8 cellular contexts compared by ENCODE assay signal in genomic region chr10:688621-689426, GRCh38. TPM values are rescaled to one million over a fixed set of nuclear protein-coding genes. Genes with fewer than 3 reads are reported as not detected.
DNase-seq lines count a peak whose midpoint lies in the region; ATAC-seq and TF ChIP-seq lines count a peak whose summit lies in the region.

No MANE protein-coding gene starts in this region.

- peaks cover 3% of the 10 kb centered on the region; the same call in 1 of the 2 replicates for H4K20me1 ChIP-seq in GM23248 (ENCODE audit: insufficient read depth)
- H4K20me1 ChIP-seq in SK-N-SH (ENCODE audit: insufficient read depth): peaks cover 11% of the 10 kb centered on the region

- peaks cover 19% of the 10 kb centered on the region for H3K9me3 Mint-ChIP-seq in glutamatergic neuron (ENCODE audit: unreplicated experiment)
- no peaks in the 10 kb centered on the region for H3K9me3 Mint-ChIP-seq in activated T-helper 1 cell treated with anti-CD3 and anti-CD28 coated beads, Interleukin-12 subunit alpha, Interleukin-12 subunit beta, Interleukin-2, Interleukin-4 antibody, amounts not matched to agents 30 ng/mL and 10 ng/mL and 1 ng/mL, durations not matched to agents 14 hours and 24 hours and 36 hours

- H3K27ac Mint-ChIP-seq in glutamatergic neuron (ENCODE audit: unreplicated experiment): peak overlapping the region; percentile 91
- no peak overlapping the region for H3K27ac Mint-ChIP-seq in activated T-helper 1 cell treated with anti-CD3 and anti-CD28 coated beads, Interleukin-12 subunit alpha, Interleukin-12 subunit beta, Interleukin-2, Interleukin-4 antibody, amounts not matched to agents 30 ng/mL and 10 ng/mL and 1 ng/mL, durations not matched to agents 14 hours and 24 hours and 36 hours

- H3K4me3 ChIP-seq in GM23248 (peak overlapping the region; percentile 85), SK-N-SH (ENCODE audit: low read depth in 2 of 2, low read length in 1 of 2) (peak overlapping the region; percentile 83 to 91)

- POLR2A ChIA-PET in SK-N-SH (lab: Yijun Ruan, JAX): no interaction called here

- H3K27me3 ChIP-seq in GM23248 (replicated peaks; ENCODE audit: insufficient read depth) (no peaks in the 10 kb centered on the region), SK-N-SH (ENCODE audit: insufficient read depth) (no peaks in the 10 kb centered on the region)

- no peak for TF ChIP-seq CTCF in SK-N-SH (IDR thresholded peaks at IDR 0.05)
- no peak for TF ChIP-seq CTCF in glutamatergic neuron (IDR thresholded peaks at IDR 0.05; ENCODE audit: partially characterized antibody, unreplicated experiment)

- no peaks in the 10 kb centered on the region for H3K36me3 Mint-ChIP-seq in glutamatergic neuron (ENCODE audit: unreplicated experiment)
- H3K36me3 Mint-ChIP-seq in activated T-helper 1 cell treated with anti-CD3 and anti-CD28 coated beads, Interleukin-12 subunit alpha, Interleukin-12 subunit beta, Interleukin-2, Interleukin-4 antibody, amounts not matched to agents 30 ng/mL and 10 ng/mL and 1 ng/mL, durations not matched to agents 14 hours and 24 hours and 36 hours (ENCODE audit: low read depth): no peaks in the 10 kb centered on the region

- in situ Hi-C loops in GM23248 (cut with MboI): no loop called here

- no peaks in the 10 kb centered on the region for H3K9me2 ChIP-seq in GM23248 (ENCODE audit: insufficient read depth)
- H3K9me2 ChIP-seq in SK-N-SH: no peaks in the 10 kb centered on the region

- TF ChIP-seq RAD21 in SK-N-SH (IDR thresholded peaks at IDR 0.05; ENCODE audit: low read length): no peak

- H3K36me3 ChIP-seq in GM23248 (ENCODE audit: low read depth) (no peaks in the 10 kb centered on the region), SK-N-SH (replicated peaks in 1 of 2; ENCODE audit: control insufficient read depth in 1 of 2, insufficient read depth in 2 of 2, low read length in 1 of 2) (no peaks in the 10 kb centered on the region)

- H3K4me3 Mint-ChIP-seq in glutamatergic neuron (ENCODE audit: unreplicated experiment): peak overlapping the region; percentile 94
- H3K4me3 Mint-ChIP-seq in activated T-helper 1 cell treated with anti-CD3 and anti-CD28 coated beads, Interleukin-12 subunit alpha, Interleukin-12 subunit beta, Interleukin-2, Interleukin-4 antibody, amounts not matched to agents 30 ng/mL and 10 ng/mL and 1 ng/mL, durations not matched to agents 14 hours and 24 hours and 36 hours: no peak overlapping the region

- CTCF ChIA-PET in SK-N-SH (lab: Yijun Ruan, JAX): interaction anchor here (0.9 kb wide), 1 partner anchor 178 kb away, joined by 4 read pairs; no protein-coding TSS in a partner anchor

- peaks cover 15% of the 10 kb centered on the region for H3F3A ChIP-seq in GM23248 (ENCODE audit: insufficient read depth)
- peaks cover 9% of the 10 kb centered on the region for H3F3A ChIP-seq in SK-N-SH (replicated peaks; ENCODE audit: insufficient read depth)

- TF ChIP-seq EP300 in SK-N-SH (IDR thresholded peaks at IDR 0.05; ENCODE audit: borderline replicate concordance in 1 of 2, low read depth in 1 of 2, low read length in 1 of 2): no peak

- peaks cover 50% of the 10 kb centered on the region for H3K79me2 ChIP-seq in GM23248 (ENCODE audit: insufficient read depth)
- peaks cover 53% of the 10 kb centered on the region for H3K79me2 ChIP-seq in SK-N-SH (ENCODE audit: insufficient read depth)

- H3K9ac ChIP-seq in GM23248: peak overlapping the region; percentile 87
- peak overlapping the region; percentile 84 for H3K9ac ChIP-seq in SK-N-SH

- H3K4me1 ChIP-seq in GM23248 (ENCODE audit: insufficient read depth) (peaks cover 29% of the 10 kb centered on the region), SK-N-SH (ENCODE audit: control insufficient read depth in 1 of 2, insufficient read depth in 2 of 2, low read depth in 1 of 2, low read length in 1 of 2) (peaks cover 0 to 20% of the 10 kb centered on the region in 2 experiments; a peak in 1 of 4 replicates)

- DNase-seq in GM23248 (peak; percentile 78), SK-N-SH (peak; percentile 77), glutamatergic neuron (peak; percentile 69), pons (ENCODE audit: low spot score) (peak; percentile 59), cerebellar nuclear complex (lab: John Stamatoyannopoulos, UW) (no peak), NAMALWA (ENCODE audit: low spot score) (no peak)
- no peak for DNase-seq in activated T-helper 1 cell treated with anti-CD3 and anti-CD28 coated beads, Interleukin-12 subunit alpha, Interleukin-12 subunit beta, Interleukin-2, Interleukin-4 antibody, amounts not matched to agents 30 ng/mL and 10 ng/mL and 1 ng/mL, durations not matched to agents 14 hours and 24 hours and 36 hours (ENCODE audit: low spot score)

- H3K4me2 ChIP-seq in GM23248 (ENCODE audit: unreplicated experiment) (peak overlapping the region; percentile 63), SK-N-SH (peak overlapping the region; percentile 90)

- peaks cover 15% of the 10 kb centered on the region for H3K27me3 Mint-ChIP-seq in glutamatergic neuron (ENCODE audit: unreplicated experiment)
- H3K27me3 Mint-ChIP-seq in activated T-helper 1 cell treated with anti-CD3 and anti-CD28 coated beads, Interleukin-12 subunit alpha, Interleukin-12 subunit beta, Interleukin-2, Interleukin-4 antibody, amounts not matched to agents 30 ng/mL and 10 ng/mL and 1 ng/mL, durations not matched to agents 14 hours and 24 hours and 36 hours (ENCODE audit: insufficient read depth): peaks cover 14% of the 10 kb centered on the region

- intact Hi-C loops in activated T-helper 1 cell treated with anti-CD3 and anti-CD28 coated beads, Interleukin-12 subunit alpha, Interleukin-12 subunit beta, Interleukin-2, Interleukin-4 antibody, amounts not matched to agents 30 ng/mL and 10 ng/mL and 1 ng/mL, durations not matched to agents 14 hours and 24 hours and 36 hours (cut with micrococcal nuclease): no loop called here

- H2AFZ ChIP-seq in GM23248 (0 out of 2 replicates have a peak overlapping the region, but pooled peaks have one; percentile 41), SK-N-SH (ENCODE audit: low read depth) (peak overlapping the region; percentile 63; the same call in 1 of the 2 replicates)

- peaks cover 25% of the 10 kb centered on the region for H3K4me1 Mint-ChIP-seq in glutamatergic neuron (ENCODE audit: low read depth, unreplicated experiment)
- no peaks in the 10 kb centered on the region for H3K4me1 Mint-ChIP-seq in activated T-helper 1 cell treated with anti-CD3 and anti-CD28 coated beads, Interleukin-12 subunit alpha, Interleukin-12 subunit beta, Interleukin-2, Interleukin-4 antibody, amounts not matched to agents 30 ng/mL and 10 ng/mL and 1 ng/mL, durations not matched to agents 14 hours and 24 hours and 36 hours (ENCODE audit: low read depth)

- H3K27ac ChIP-seq in GM23248 (peak overlapping the region; percentile 65), SK-N-SH (ENCODE audit: low read depth in 2 of 2, low read length in 1 of 2) (peak overlapping the region; percentile 48 to 82)

- no peaks in the 10 kb centered on the region for H3K9me3 ChIP-seq in GM23248 (ENCODE audit: low read depth)
- no peaks in the 10 kb centered on the region for H3K9me3 ChIP-seq in SK-N-SH

- WGBS in GM23248 (ENCODE audit: low coverage in 1 of 2, low lambda C conversion rate in 2 of 2, missing lambda C conversion rate in 2 of 2), 2 experiments: 1% methylated on average over 34 to 49 of the region's 85 CpGs
- WGBS in SK-N-SH (ENCODE audit: low lambda C conversion rate): 2% methylated on average over 11 of the region's 85 CpGs

- ATAC-seq in GM18511 (IDR thresholded peaks at IDR 0.05; ENCODE audit: unreplicated experiment): no peak

TF ChIP-seq in SK-N-SH, 30 proteins besides CTCF, POLR2A, EP300 and RAD21 (continues in another document):
- TF ChIP-seq PBX3 (IDR thresholded peaks at IDR 0.05) (no peak), YY1 (IDR thresholded peaks at IDR 0.05; ENCODE audit: low read depth) (0 out of 2 replicates have a peak, but pooled peaks have one; percentile 33), SMC3 (IDR thresholded peaks at IDR 0.05; ENCODE audit: low read depth, low read length) (no peak), TCF12 (IDR thresholded peaks at IDR 0.05) (no peak), NFIC (IDR thresholded peaks at IDR 0.05; ENCODE audit: borderline replicate concordance) (no peak), CHD2 (IDR thresholded peaks at IDR 0.05; ENCODE audit: low read length, partially characterized antibody) (no peak)

RNA-seq across cellular contexts. Expression of gene DIP2C, which starts 0.6 kb away (rescaled TPM):
- 10.2 and 12.0 TPM in 2 replicates for total RNA-seq in GM23248 (2014; rRNA removed; shearing (Covaris generic))
- 11.8 and 13.1 TPM in 2 replicates for polyA plus RNA-seq in GM23248 (2016; fragmentation: Nextera tagmentation; extraction: Ambion mirVana)
- 6.2 and 8.7 TPM in 2 replicates for polyA plus RNA-seq in SK-N-SH (2012; rRNA removed)
- polyA plus RNA-seq in SK-N-SH (2012; cell fraction: cytosol; rRNA removed): 7.2 and 8.9 TPM in 2 replicates
- 14.0 and 14.5 TPM in 2 replicates for polyA plus RNA-seq in SK-N-SH (2012; cell fraction: nucleus; rRNA removed)
- total RNA-seq in glutamatergic neuron (ENCODE audit: unreplicated experiment): 52.6 TPM
- total RNA-seq in activated T-helper 1 cell treated with anti-CD3 and anti-CD28 coated beads, Interleukin-12 subunit alpha, Interleukin-12 subunit beta, Interleukin-2, Interleukin-4 antibody, amounts not matched to agents 30 ng/mL and 10 ng/mL and 1 ng/mL, durations not matched to agents 14 hours and 24 hours and 36 hours: 1.5 and 1.6 TPM in 2 replicates

Comparison
In these comparisons a context has a peak if more than half of its experiments do, and no peak if none do; other contexts are left out.
1. DNase-seq: peak in GM23248 (single experiment), SK-N-SH (single experiment), glutamatergic neuron (single experiment) and pons (single experiment); none in cerebellar nuclear complex (0 of 2), NAMALWA (single experiment) and activated T-helper 1 cell treated with anti-CD3 and anti-CD28 coated beads, Interleukin-12 subunit alpha, Interleukin-12 subunit beta, Interleukin-2, Interleukin-4 antibody, amounts not matched to agents 30 ng/mL and 10 ng/mL and 1 ng/mL, durations not matched to agents 14 hours and 24 hours and 36 hours (single experiment).